In genomic region chr13:94825507-94825906, GRCh38 we compare ENCODE assay signal across 13 cellular contexts.
DNase-seq lines count a peak whose midpoint lies in the region; ATAC-seq, FAIRE-seq and TF ChIP-seq lines count a peak whose summit lies in the region.
"Had no signal": no experiment of that assay in that cellular context is flagged by ENCODE, and none has a peak within 500 bp of the region (broad histone marks: within the 10 kb centered on the region; RNA-seq: fewer than 3 reads in every experiment).

No MANE protein-coding gene starts in this region.

- H3K9me3 ChIP-seq in tibial artery = no peaks in the 10 kb centered on the region

- FAIRE-seq in urothelium cell line (lab: Jason Lieb, UNC) = no peak

- H3K27ac ChIP-seq in tibial artery = no peak overlapping the region

- ATAC-seq in HG03097 (IDR thresholded peaks at IDR 0.05; ENCODE audit: low FRiP score, unreplicated experiment) (no peak), GM18519 (IDR thresholded peaks at IDR 0.05; ENCODE audit: low FRiP score, unreplicated experiment) (no peak)
- ATAC-seq: natural killer cell treated with Interleukin-12 subunit alpha and Interleukin-12 subunit beta and Interleukin-15 and Interleukin-18, amount 100 ng/mL, for 72 hours had no signal

- H3K4me1 ChIP-seq in tibial artery = no peaks in the 10 kb centered on the region

- no peaks in the 10 kb centered on the region for H3K27me3 ChIP-seq in tibial artery

- intact Hi-C loops in tibial artery (cut with DNase I; ENCODE audit: low total_unique reads) = no loop called here

- H3K4me3 ChIP-seq in cardiac fibroblast (replicated peaks in 1 of 2; ENCODE audit: low read depth in 2 of 2, low read length in 2 of 2) = no peak overlapping the region
- no peak overlapping the region for H3K4me3 ChIP-seq in tibial artery

- H3K36me3 ChIP-seq in tibial artery = no peaks in the 10 kb centered on the region

- TF ChIP-seq CTCF in cardiac fibroblast (IDR thresholded peaks at IDR 0.05; ENCODE audit: low read depth, low read length) (no peak), tibial artery (IDR thresholded peaks at IDR 0.05) (no peak)

- peak; percentile 1 for DNase-seq in NCI-H2029 (lab: John Stamatoyannopoulos, UW)
- DNase-seq in NCI-H2029 treated with DMSO at 0.1 percent for 48 hours (lab: John Stamatoyannopoulos, UW) = no peak
- peak; percentile 20 to 71 for DNase-seq in cardiac fibroblast (ENCODE audit: low read depth in 2 of 2)
- DNase-seq in iPS-NIHi7 (ENCODE audit: extremely low spot score) = peak; percentile 64
- peak; percentile 66 to 78 for DNase-seq in tibial artery
- no peak for DNase-seq in urothelium cell line (ENCODE audit: low spot score)
- DNase-seq: 8988T; effector CD4-positive, alpha-beta T cell; IMR-90; stimulated activated CD8-positive, alpha-beta memory T cell treated with anti-CD3 and anti-CD28 coated beads, Interleukin-4, amount 100 ng/mL, for 48 hours had no signal

Comparison
In these comparisons a context has a peak if more than half of its experiments do, and no peak if none do; other contexts are left out.
1. DNase-seq: peak in NCI-H2029 (single experiment), cardiac fibroblast (2 of 2), iPS-NIHi7 (single experiment) and tibial artery (2 of 2); none in NCI-H2029 treated with DMSO at 0.1 percent for 48 hours (single experiment) and urothelium cell line (single experiment).